21 cellular contexts compared by ENCODE assay signal in genomic region chr9:21615446-21615845, GRCh38.
A peak's percentile ranks its signal among the peaks of the same experiment; 100 is the strongest.
DNase-seq lines count a peak whose midpoint lies in the region; ATAC-seq and TF ChIP-seq lines count a peak whose summit lies in the region.
"Had no signal": no experiment of that assay in that cellular context is flagged by ENCODE, and none has a peak within 500 bp of the region (broad histone marks: within the 10 kb centered on the region; RNA-seq: fewer than 3 reads in every experiment).

No MANE protein-coding gene starts in this region.

- no peaks in the 10 kb centered on the region for H3F3A ChIP-seq in SK-N-SH (replicated peaks; ENCODE audit: insufficient read depth)

- ATAC-seq in WTC11 (peak; percentile 55), foreskin keratinocyte (no peak), HG02763 (IDR thresholded peaks at IDR 0.05; ENCODE audit: unreplicated experiment) (no peak), GM18868 (IDR thresholded peaks at IDR 0.05; ENCODE audit: unreplicated experiment) (no peak)
- ATAC-seq: Right ventricle myocardium inferior, upper lobe of right lung had no signal

- CTCF ChIA-PET in WTC11 (lab: Charles Lee) = interaction anchor here (1.2 kb wide), 1 partner anchor 432 kb away, joined by 4 read pairs; no protein-coding TSS in a partner anchor
- CTCF ChIA-PET in SK-N-SH (lab: Yijun Ruan, JAX) = interaction anchor here (0.7 kb wide), 1 partner anchor 261 kb away, joined by 3 read pairs; no protein-coding TSS in a partner anchor

- no peaks in the 10 kb centered on the region for H3K9me3 Mint-ChIP-seq in activated naive CD8-positive, alpha-beta T cell (ENCODE audit: low read depth)
- H3K9me3 Mint-ChIP-seq in activated naive CD8-positive, alpha-beta T cell treated with anti-CD3 and anti-CD28 coated beads for 36 hours = no peaks in the 10 kb centered on the region
- H3K9me3 Mint-ChIP-seq in WTC11 = no peaks in the 10 kb centered on the region
- H3K9me3 Mint-ChIP-seq: activated naive CD4-positive, alpha-beta T cell treated with anti-CD3 and anti-CD28 coated beads, Interleukin-2, amount 10 ng/mL, durations not matched to agents 7 days and 5 days; nephron progenitor cell had no signal

- H3K27ac ChIP-seq in foreskin keratinocyte (peak overlapping the region; percentile 68), SK-N-SH (ENCODE audit: low read depth in 2 of 2, low read length in 1 of 2) (no peak overlapping the region)
- H3K27ac ChIP-seq: sigmoid colon, upper lobe of right lung had no signal

- peaks cover 59% of the 10 kb centered on the region for H3K4me1 Mint-ChIP-seq in activated naive CD8-positive, alpha-beta T cell (ENCODE audit: low read depth)
- peaks cover 50% of the 10 kb centered on the region for H3K4me1 Mint-ChIP-seq in activated naive CD8-positive, alpha-beta T cell treated with anti-CD3 and anti-CD28 coated beads for 36 hours
- H3K4me1 Mint-ChIP-seq in WTC11 = peaks cover 32% of the 10 kb centered on the region
- H3K4me1 Mint-ChIP-seq: brain, nephron progenitor cell had no signal

- no peak for DNase-seq in activated naive CD8-positive, alpha-beta T cell treated with anti-CD3 and anti-CD28 coated beads for 36 hours
- DNase-seq in WTC11 (ENCODE audit: low spot score) (no peak), foreskin keratinocyte (no peak), SK-N-SH (no peak)
- DNase-seq: activated CD4-positive, CD25-positive, alpha-beta regulatory T cell treated with anti-CD3 and anti-CD28 coated beads, Interleukin-2, amount 50 U/mL, for 72 hours; activated naive CD4-positive, alpha-beta T cell treated with anti-CD3 and anti-CD28 coated beads, Interleukin-2, amount 10 ng/mL, durations not matched to agents 7 days and 5 days; activated T-cell treated with anti-CD3 and anti-CD28 coated beads, Interleukin-2, amount 50 U/mL, for 48 hours; Caco-2; head of caudate nucleus; NCI-H1694; nephron progenitor cell; posterior cingulate gyrus; sigmoid colon; SW 1271; upper lobe of right lung had no signal

- POLR2A ChIA-PET in WTC11 (lab: Charles Lee) = no interaction called here
- POLR2A ChIA-PET in SK-N-SH (lab: Yijun Ruan, JAX) = no interaction called here

- H3K36me3 Mint-ChIP-seq in activated naive CD8-positive, alpha-beta T cell = no peaks in the 10 kb centered on the region
- peaks cover 2% of the 10 kb centered on the region for H3K36me3 Mint-ChIP-seq in activated naive CD8-positive, alpha-beta T cell treated with anti-CD3 and anti-CD28 coated beads for 36 hours
- H3K36me3 Mint-ChIP-seq in WTC11 = no peaks in the 10 kb centered on the region
- H3K36me3 Mint-ChIP-seq: brain had no signal

- H3K27me3 Mint-ChIP-seq in activated naive CD8-positive, alpha-beta T cell = no peaks in the 10 kb centered on the region
- H3K27me3 Mint-ChIP-seq in activated naive CD8-positive, alpha-beta T cell treated with anti-CD3 and anti-CD28 coated beads for 36 hours = no peaks in the 10 kb centered on the region
- no peaks in the 10 kb centered on the region for H3K27me3 Mint-ChIP-seq in WTC11 (ENCODE audit: low read depth)
- H3K27me3 Mint-ChIP-seq: activated naive CD4-positive, alpha-beta T cell treated with anti-CD3 and anti-CD28 coated beads, Interleukin-2, amount 10 ng/mL, durations not matched to agents 7 days and 5 days; brain had no signal

- no peak for TF ChIP-seq EP300 in SK-N-SH (IDR thresholded peaks at IDR 0.05; ENCODE audit: borderline replicate concordance in 1 of 2, low read depth in 1 of 2, low read length in 1 of 2)

- no peaks in the 10 kb centered on the region for H4K20me1 ChIP-seq in SK-N-SH (ENCODE audit: insufficient read depth)

- H3K27ac Mint-ChIP-seq in activated naive CD8-positive, alpha-beta T cell = peak overlapping the region; percentile 41
- H3K27ac Mint-ChIP-seq in activated naive CD8-positive, alpha-beta T cell treated with anti-CD3 and anti-CD28 coated beads for 36 hours = no peak overlapping the region
- H3K27ac Mint-ChIP-seq in WTC11 = peak overlapping the region; percentile 41
- H3K27ac Mint-ChIP-seq: activated naive CD4-positive, alpha-beta T cell treated with anti-CD3 and anti-CD28 coated beads, Interleukin-2, amount 10 ng/mL, durations not matched to agents 7 days and 5 days; brain; nephron progenitor cell had no signal

- H2AFZ ChIP-seq in SK-N-SH (ENCODE audit: low read depth) = no peak overlapping the region

- H3K9me2 ChIP-seq in SK-N-SH = no peaks in the 10 kb centered on the region

- TF ChIP-seq RAD21 in SK-N-SH (IDR thresholded peaks at IDR 0.05; ENCODE audit: low read length) = no peak

- H3K4me3 Mint-ChIP-seq in activated naive CD8-positive, alpha-beta T cell = peak overlapping the region; percentile 3
- H3K4me3 Mint-ChIP-seq in activated naive CD8-positive, alpha-beta T cell treated with anti-CD3 and anti-CD28 coated beads for 36 hours = no peak overlapping the region
- H3K4me3 Mint-ChIP-seq in WTC11 = no peak overlapping the region
- H3K4me3 Mint-ChIP-seq: activated naive CD4-positive, alpha-beta T cell treated with anti-CD3 and anti-CD28 coated beads, Interleukin-2, amount 10 ng/mL, durations not matched to agents 7 days and 5 days; brain; nephron progenitor cell had no signal

- no peaks in the 10 kb centered on the region for H3K27me3 ChIP-seq in foreskin keratinocyte
- H3K27me3 ChIP-seq in skeletal muscle satellite cell (ENCODE audit: control insufficient read depth, insufficient read depth, low read length) = no peaks in the 10 kb centered on the region
- peaks cover 26% of the 10 kb centered on the region for H3K27me3 ChIP-seq in SK-N-SH (ENCODE audit: insufficient read depth)
- H3K27me3 ChIP-seq: sigmoid colon had no signal

- WGBS in SK-N-SH (ENCODE audit: low lambda C conversion rate) = 16% methylated on average over 4 of the region's 4 CpGs

- H3K9ac ChIP-seq in skeletal muscle satellite cell (ENCODE audit: low read depth, low read length) = peak overlapping the region; percentile 34
- no peak overlapping the region for H3K9ac ChIP-seq in SK-N-SH

- H3K79me2 ChIP-seq in SK-N-SH (ENCODE audit: insufficient read depth) = no peaks in the 10 kb centered on the region

- H3K4me3 ChIP-seq in skeletal muscle satellite cell (ENCODE audit: low read length) = no peak overlapping the region
- no peak overlapping the region for H3K4me3 ChIP-seq in SK-N-SH (ENCODE audit: low read depth in 2 of 2, low read length in 1 of 2)
- H3K4me3 ChIP-seq: sigmoid colon, upper lobe of right lung had no signal

- H3K9me3 ChIP-seq in skeletal muscle satellite cell (replicated peaks; ENCODE audit: low read length) (no peaks in the 10 kb centered on the region), SK-N-SH (no peaks in the 10 kb centered on the region; the same call in 1 of the 2 replicates)
- H3K9me3 ChIP-seq: Caco-2, sigmoid colon, upper lobe of right lung had no signal

- H3K4me2 ChIP-seq in skeletal muscle satellite cell (ENCODE audit: low read length) (peak overlapping the region; percentile 8), SK-N-SH (no peak overlapping the region)

- peaks cover 46% of the 10 kb centered on the region for H3K4me1 ChIP-seq in foreskin keratinocyte
- peaks cover 37% of the 10 kb centered on the region for H3K4me1 ChIP-seq in skeletal muscle satellite cell (ENCODE audit: control insufficient read depth, insufficient read depth, low read length)
- no peaks in the 10 kb centered on the region for H3K4me1 ChIP-seq in SK-N-SH (ENCODE audit: control insufficient read depth in 1 of 2, insufficient read depth in 2 of 2, low read depth in 1 of 2, low read length in 1 of 2)
- H3K4me1 ChIP-seq: Caco-2, upper lobe of right lung had no signal

- TF ChIP-seq CTCF in WTC11 (IDR thresholded peaks at IDR 0.05) (no peak), foreskin keratinocyte (conservative IDR thresholded peaks at IDR 0.05) (no peak), SK-N-SH (IDR thresholded peaks at IDR 0.05) (no peak)

- H3K36me3 ChIP-seq in skeletal muscle satellite cell (ENCODE audit: insufficient read depth, low read length) (no peaks in the 10 kb centered on the region), SK-N-SH (replicated peaks in 1 of 2; ENCODE audit: control insufficient read depth in 1 of 2, insufficient read depth in 2 of 2, low read length in 1 of 2) (no peaks in the 10 kb centered on the region)
- H3K36me3 ChIP-seq: sigmoid colon, upper lobe of right lung had no signal

TF ChIP-seq in WTC11, 78 proteins besides CTCF, POLR2A, EP300 and RAD21 (continues in another document):
- no peak for TF ChIP-seq MLX (CRISPR knock-in tag; IDR thresholded peaks at IDR 0.05)

TF ChIP-seq in SK-N-SH, 30 proteins besides CTCF, POLR2A, EP300 and RAD21 (continues in another document):
- TF ChIP-seq RXRA (IDR thresholded peaks at IDR 0.05; ENCODE audit: borderline replicate concordance, low read depth) = no peak
- TF ChIP-seq FOXJ3 (CRISPR knock-in tag; IDR thresholded peaks at IDR 0.05) = no peak
- TF ChIP-seq USF2 (IDR thresholded peaks at IDR 0.05; ENCODE audit: borderline replicate concordance, low read depth, low read length) = no peak
- no peak for TF ChIP-seq MXI1 (IDR thresholded peaks at IDR 0.05; ENCODE audit: low read depth, low read length)
- no peak for TF ChIP-seq SMC3 (IDR thresholded peaks at IDR 0.05; ENCODE audit: low read depth, low read length)
- no peak for TF ChIP-seq NFIC (IDR thresholded peaks at IDR 0.05; ENCODE audit: borderline replicate concordance)
- TF ChIP-seq ELF1 (IDR thresholded peaks at IDR 0.05) = no peak
- TF ChIP-seq TEAD4 (IDR thresholded peaks at IDR 0.05; ENCODE audit: borderline replicate concordance, insufficient read depth) = no peak
- TF ChIP-seq, protein P1, sequence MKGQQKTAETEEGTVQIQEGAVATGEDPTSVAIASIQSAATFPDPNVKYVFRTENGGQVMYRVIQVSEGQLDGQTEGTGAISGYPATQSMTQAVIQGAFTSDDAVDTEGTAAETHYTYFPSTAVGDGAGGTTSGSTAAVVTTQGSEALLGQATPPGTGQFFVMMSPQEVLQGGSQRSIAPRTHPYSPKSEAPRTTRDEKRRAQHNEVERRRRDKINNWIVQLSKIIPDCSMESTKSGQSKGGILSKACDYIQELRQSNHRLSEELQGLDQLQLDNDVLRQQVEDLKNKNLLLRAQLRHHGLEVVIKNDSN (IDR thresholded peaks at IDR 0.05; ENCODE audit: borderline replicate concordance, low read depth) = no peak
- no peak for TF ChIP-seq FOSL2 (IDR thresholded peaks at IDR 0.05; ENCODE audit: borderline replicate concordance, low read depth)
